1 cellular context compared by ENCODE assay signal in the genomic region with DNA sequence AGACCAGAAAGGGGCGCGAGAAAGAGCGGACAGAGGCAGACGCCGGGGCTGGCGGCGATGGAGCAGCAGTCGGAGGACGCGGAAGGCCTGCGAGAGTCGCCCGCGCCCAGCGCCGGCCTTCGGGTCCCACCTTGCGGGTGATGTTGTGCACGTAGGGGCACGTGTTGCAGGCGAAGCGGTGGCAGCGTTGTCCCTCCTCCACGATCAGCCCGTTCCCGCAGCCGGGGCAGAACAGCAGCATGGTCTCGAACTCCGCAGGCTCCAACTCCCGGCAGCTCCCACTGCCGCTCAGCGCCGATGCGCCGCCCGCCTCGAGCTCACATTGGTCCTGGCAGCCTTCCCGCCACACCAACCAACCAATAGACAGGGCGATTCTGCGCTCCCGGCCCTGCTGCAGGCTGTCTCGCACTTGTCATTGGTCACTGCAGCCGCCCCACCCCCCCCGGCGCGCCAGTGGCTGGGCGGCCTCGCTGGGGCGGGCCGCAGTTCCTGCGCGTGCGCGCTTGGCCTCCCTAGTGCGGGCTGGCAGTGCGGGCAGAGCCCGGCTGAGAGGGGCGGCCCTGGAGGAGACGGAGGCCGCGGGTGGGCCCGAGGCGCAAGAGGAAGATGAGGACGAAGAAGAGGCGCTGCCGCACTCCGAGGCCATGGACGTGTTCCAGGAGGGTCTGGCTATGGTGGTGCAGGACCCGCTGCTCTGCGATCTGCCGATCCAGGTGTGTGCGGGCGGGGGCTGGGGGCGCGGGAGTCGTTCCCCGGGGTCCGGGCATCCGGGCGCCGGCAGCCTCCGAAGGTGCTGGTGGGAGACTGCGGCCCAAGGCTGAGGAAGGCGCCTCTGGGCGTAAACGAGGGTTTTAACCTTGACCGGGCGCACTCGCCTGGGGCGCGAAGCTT.
TF ChIP-seq lines count a peak whose summit lies in the region.

A gene (minus strand): TSS at position 263 of the 891 bp plus-strand sequence. CDS start 22 bp downstream, at position 241.
A gene (plus strand): TSS at position 483 of the 891 bp plus-strand sequence. CDS start 189 bp downstream, at position 672.

TF ChIP-seq in WTC11, 78 proteins besides CTCF, POLR2A, EP300 and RAD21 (continued from another document):
- 0 out of 2 replicates have a peak, but pooled peaks have one; percentile 23 for TF ChIP-seq KAT7 (CRISPR knock-in tag; IDR thresholded peaks at IDR 0.05; ENCODE audit: borderline replicate concordance)
- TF ChIP-seq, protein P1, sequence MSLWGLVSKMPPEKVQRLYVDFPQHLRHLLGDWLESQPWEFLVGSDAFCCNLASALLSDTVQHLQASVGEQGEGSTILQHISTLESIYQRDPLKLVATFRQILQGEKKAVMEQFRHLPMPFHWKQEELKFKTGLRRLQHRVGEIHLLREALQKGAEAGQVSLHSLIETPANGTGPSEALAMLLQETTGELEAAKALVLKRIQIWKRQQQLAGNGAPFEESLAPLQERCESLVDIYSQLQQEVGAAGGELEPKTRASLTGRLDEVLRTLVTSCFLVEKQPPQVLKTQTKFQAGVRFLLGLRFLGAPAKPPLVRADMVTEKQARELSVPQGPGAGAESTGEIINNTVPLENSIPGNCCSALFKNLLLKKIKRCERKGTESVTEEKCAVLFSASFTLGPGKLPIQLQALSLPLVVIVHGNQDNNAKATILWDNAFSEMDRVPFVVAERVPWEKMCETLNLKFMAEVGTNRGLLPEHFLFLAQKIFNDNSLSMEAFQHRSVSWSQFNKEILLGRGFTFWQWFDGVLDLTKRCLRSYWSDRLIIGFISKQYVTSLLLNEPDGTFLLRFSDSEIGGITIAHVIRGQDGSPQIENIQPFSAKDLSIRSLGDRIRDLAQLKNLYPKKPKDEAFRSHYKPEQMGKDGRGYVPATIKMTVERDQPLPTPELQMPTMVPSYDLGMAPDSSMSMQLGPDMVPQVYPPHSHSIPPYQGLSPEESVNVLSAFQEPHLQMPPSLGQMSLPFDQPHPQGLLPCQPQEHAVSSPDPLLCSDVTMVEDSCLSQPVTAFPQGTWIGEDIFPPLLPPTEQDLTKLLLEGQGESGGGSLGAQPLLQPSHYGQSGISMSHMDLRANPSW (CRISPR knock-in tag; conservative IDR thresholded peaks at IDR 0.05; ENCODE audit: low read depth) = no peak
- TF ChIP-seq JAZF1 (CRISPR knock-in tag; IDR thresholded peaks at IDR 0.05) = no peak
- no peak for TF ChIP-seq RORB (CRISPR knock-in tag; IDR thresholded peaks at IDR 0.05)
- peak; percentile 74; the same call in 1 of the 2 replicates for TF ChIP-seq TCF7 (CRISPR knock-in tag; IDR thresholded peaks at IDR 0.05; ENCODE audit: low read depth)
- TF ChIP-seq PRRX2 (CRISPR knock-in tag; IDR thresholded peaks at IDR 0.05) = no peak
